8 cellular contexts compared by ENCODE assay signal in genomic region chr6:18262812-18263560, GRCh38. TPM values are rescaled to one million over a fixed set of nuclear protein-coding genes. Genes with fewer than 3 reads are reported as not detected.
DNase-seq lines count a peak whose midpoint lies in the region; ATAC-seq and TF ChIP-seq lines count a peak whose summit lies in the region.

No MANE protein-coding gene starts in this region.

- peaks cover 0 to 38% of the 10 kb centered on the region in 2 donors for H3K36me3 Mint-ChIP-seq in CD4-positive, alpha-beta memory T cell

- no peaks in the 10 kb centered on the region for H3K9me3 ChIP-seq in CD4-positive, alpha-beta memory T cell (ENCODE audit: control insufficient read depth in 1 of 2, low read length in 2 of 2)
- no peaks in the 10 kb centered on the region for H3K9me3 ChIP-seq in mucosa of rectum (ENCODE audit: control insufficient read depth in 2 of 2, low read length in 2 of 2)
- no peaks in the 10 kb centered on the region for H3K9me3 ChIP-seq in thyroid gland

- no peaks in the 10 kb centered on the region for H3K27me3 ChIP-seq in CD4-positive, alpha-beta memory T cell (ENCODE audit: insufficient read depth, low read length)
- no peaks in the 10 kb centered on the region for H3K27me3 ChIP-seq in mucosa of rectum (ENCODE audit: control insufficient read depth in 2 of 2, insufficient read depth in 2 of 2, low read length in 2 of 2)
- no peaks in the 10 kb centered on the region for H3K27me3 ChIP-seq in thyroid gland

- peak overlapping the region; percentile 64 to 89 for H3K4me3 ChIP-seq in CD4-positive, alpha-beta memory T cell (ENCODE audit: low read length in 2 of 2)
- H3K4me3 ChIP-seq in mucosa of rectum (ENCODE audit: low read length in 2 of 2): peak overlapping the region; percentile 88 to 90
- H3K4me3 ChIP-seq in thyroid gland (replicated peaks in 1 of 3): peak overlapping the region; percentile 61 to 71 (median 68)

- peak; percentile 54 to 67 (median 59) for DNase-seq in CD4-positive, alpha-beta memory T cell
- peak; percentile 89 for DNase-seq in RPMI8226
- peak; percentile 11 for DNase-seq in cerebellum (ENCODE audit: low spot score)
- DNase-seq in thyroid gland: peak in 1 of 2 donors; percentile 6
- no peak for DNase-seq in mesenteric fat pad (ENCODE audit: low spot score)

- peak overlapping the region; percentile 92 to 98 (median 96) for H3K27ac Mint-ChIP-seq in CD4-positive, alpha-beta memory T cell

- peaks cover 0 to 4% (median 0%) of the 10 kb centered on the region in 8 donors for H3K9me3 Mint-ChIP-seq in CD4-positive, alpha-beta memory T cell

- H3K4me1 ChIP-seq in CD4-positive, alpha-beta memory T cell (ENCODE audit: insufficient read depth, low read length): peaks cover 53% of the 10 kb centered on the region
- peaks cover 0 to 3% of the 10 kb centered on the region in 2 donors for H3K4me1 ChIP-seq in mucosa of rectum (ENCODE audit: control insufficient read depth in 2 of 2, insufficient read depth in 2 of 2, low read length in 2 of 2)
- peaks cover 26 to 29% of the 10 kb centered on the region in 2 donors for H3K4me1 ChIP-seq in thyroid gland

- H3K4me1 Mint-ChIP-seq in CD4-positive, alpha-beta memory T cell: peaks cover 46 to 62% (median 53%) of the 10 kb centered on the region in 4 donors

- H3K36me3 ChIP-seq in CD4-positive, alpha-beta memory T cell (ENCODE audit: insufficient read depth, low read length): no peaks in the 10 kb centered on the region
- H3K36me3 ChIP-seq in mucosa of rectum (ENCODE audit: control insufficient read depth in 2 of 2, insufficient read depth in 2 of 2, low read length in 2 of 2) (peaks cover 2 to 3% of the 10 kb centered on the region in 2 donors), thyroid gland (no peaks in the 10 kb centered on the region)

- POLR2A ChIA-PET in CD4-positive, alpha-beta memory T cell (lab: Charles Lee; ENCODE audit: partially characterized antibody): interaction anchor here (0.6 to 1.9 kb wide), 3 partner anchors 108 to 1943 kb away, joined by 3 to 11 read pairs (median 3); partner anchors contain the start of genes KDM1B and TPMT

- CTCF ChIA-PET in CD4-positive, alpha-beta memory T cell (lab: Charles Lee; ENCODE audit: partially characterized antibody): interaction anchor here (0.5 kb wide), 1 partner anchor 15 kb away, joined by 3 read pairs; no protein-coding TSS in a partner anchor

- H3K27me3 Mint-ChIP-seq in CD4-positive, alpha-beta memory T cell: no peaks in the 10 kb centered on the region

- H3K27ac ChIP-seq in CD4-positive, alpha-beta memory T cell (ENCODE audit: low read depth, low read length): peak overlapping the region; percentile 76
- H3K27ac ChIP-seq in mucosa of rectum (ENCODE audit: low read depth in 2 of 2, low read length in 2 of 2): peak overlapping the region; percentile 93 to 98
- H3K27ac ChIP-seq in thyroid gland: peak overlapping the region; percentile 93 to 98 (median 98)

- TF ChIP-seq CTCF in thyroid gland (IDR thresholded peaks at IDR 0.05): no peak

- H3K4me3 Mint-ChIP-seq in CD4-positive, alpha-beta memory T cell: peak overlapping the region; percentile 93 to 98 (median 96)

- TF ChIP-seq POLR2A in GM19099 (IDR thresholded peaks at IDR 0.05; ENCODE audit: extremely low read depth, insufficient read length, low read depth) (peak; percentile 53), thyroid gland (IDR thresholded peaks at IDR 0.05) (no peak)

- H3K9ac ChIP-seq in mucosa of rectum (ENCODE audit: low read depth in 1 of 2, low read length in 2 of 2): peak overlapping the region; percentile 83 to 88

- intact Hi-C loops in CD4-positive, alpha-beta memory T cell (cut with micrococcal nuclease): loop anchor here (1.0 to 5.0 kb wide), 5 partner anchors 20 to 1501 kb away; partner anchors contain the start of genes ATXN1, FAM8A1, KDM1B and RNF144B
- intact Hi-C loops in thyroid gland (cut with DNase I): no loop called here

- ATAC-seq in HG03159 (IDR thresholded peaks at IDR 0.05; ENCODE audit: unreplicated experiment): peak; percentile 55

- 2 to 3% methylated on average over 18 of the region's 18 CpGs for WGBS in thyroid gland, 2 donors

RNA-seq across cellular contexts. Expression of gene DEK, which starts 1.3 kb away (rescaled TPM):
- 100 to 1,000 TPM; 128 to 131 TPM for total RNA-seq in CD4-positive, alpha-beta memory T cell
- 10 to 100 TPM; 56.4 to 91.4 TPM for polyA plus RNA-seq in CD4-positive, alpha-beta memory T cell
- total RNA-seq in cerebellum: 127 TPM
- total RNA-seq in thyroid gland: 100 to 1,000 TPM; 165 to 211 (median 207) TPM
- total RNA-seq in mesenteric fat pad: 54.3 TPM
